In the genomic region with DNA sequence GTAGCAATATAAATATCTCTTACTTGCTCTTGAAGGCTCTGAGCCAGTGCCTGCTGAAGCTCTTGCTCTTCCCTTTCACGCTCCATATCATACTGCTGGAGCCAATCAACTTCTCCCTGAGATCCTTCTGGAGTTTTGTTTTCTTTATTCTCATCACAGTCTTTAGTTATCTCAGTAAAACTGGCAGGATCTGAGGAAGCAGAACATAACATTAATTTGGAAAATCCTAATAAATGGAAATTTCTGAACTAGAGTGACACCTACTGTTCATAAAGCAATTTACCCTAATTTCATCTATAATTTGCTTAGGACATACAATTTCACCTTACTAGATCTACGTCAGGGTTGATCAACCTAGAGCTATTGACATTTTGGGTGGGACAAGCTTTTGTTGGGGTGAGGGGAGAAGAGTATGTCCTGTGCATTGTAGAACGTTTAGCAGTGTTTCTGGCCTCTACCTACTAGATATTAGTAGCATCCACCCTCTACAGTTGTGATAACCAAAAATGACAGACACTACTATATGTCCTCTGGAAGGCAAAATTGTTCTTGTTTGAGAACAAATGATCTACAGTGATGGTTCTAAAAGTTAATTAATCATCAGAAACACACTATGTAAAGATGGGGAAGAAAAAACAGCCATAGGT, we compare ENCODE assay signal across 9 cellular contexts. TPM values are rescaled to one million over a fixed set of nuclear protein-coding genes. Genes with fewer than 3 reads are reported as not detected.
DNase-seq lines count a peak whose midpoint lies in the region; ATAC-seq, FAIRE-seq and TF ChIP-seq lines count a peak whose summit lies in the region.
"Had no signal": no experiment of that assay in that cellular context is flagged by ENCODE, and none has a peak within 500 bp of the region (broad histone marks: within the 10 kb centered on the region; RNA-seq: fewer than 3 reads in every experiment).

No MANE protein-coding gene starts in this region.

- H3K4me1 Mint-ChIP-seq in activated T-cell treated with anti-CD3 and anti-CD28 coated beads, Interleukin-2, amount 50 U/mL, for 72 hours (ENCODE audit: low read depth): no peaks in the 10 kb centered on the region

- H3K4me3 ChIP-seq in GM12865 (ENCODE audit: low read depth, low read length) (no peak overlapping the region), retinal pigment epithelial cell (ENCODE audit: low read length) (no peak overlapping the region)
- H3K4me3 ChIP-seq: skin epidermis had no signal

- TF ChIP-seq CTCF in GM12865 (IDR thresholded peaks at IDR 0.05; ENCODE audit: insufficient read depth, low read depth, low read length, missing control alignments) (no peak), retinal pigment epithelial cell (conservative IDR thresholded peaks at IDR 0.05; ENCODE audit: low read depth, low read length) (peak; percentile 33)

- DNase-seq in GM12865 (ENCODE audit: low read depth) (peak; percentile 9), RCC 7860 (ENCODE audit: low spot score) (peak; percentile 18), fibroblast of the conjunctiva (ENCODE audit: low read depth) (peak; percentile 26), retinal pigment epithelial cell (ENCODE audit: low read depth) (no peak), SIG-M5 (lab: John Stamatoyannopoulos, UW) (no peak), OCI-M2 (lab: John Stamatoyannopoulos, UW; ENCODE audit: unreplicated experiment) (no peak)
- no peak for DNase-seq in activated T-cell treated with anti-CD3 and anti-CD28 coated beads, Interleukin-2, amount 50 U/mL, for 72 hours

- no peak overlapping the region for H3K27ac Mint-ChIP-seq in activated T-cell treated with anti-CD3 and anti-CD28 coated beads, Interleukin-2, amount 50 U/mL, for 72 hours

- ATAC-seq in activated T-cell treated with anti-CD3 and anti-CD28 coated beads, Interleukin-2, amount 50 U/mL, for 72 hours (replicated peaks in 1 of 2): no peak

- H3K9me3 Mint-ChIP-seq in activated T-cell treated with anti-CD3 and anti-CD28 coated beads, Interleukin-2, amount 50 U/mL, for 72 hours: no peaks in the 10 kb centered on the region

- no peaks in the 10 kb centered on the region for H3K27me3 Mint-ChIP-seq in activated T-cell treated with anti-CD3 and anti-CD28 coated beads, Interleukin-2, amount 50 U/mL, for 72 hours (ENCODE audit: low read depth)

- no peak for FAIRE-seq in RCC 7860 (lab: Jason Lieb, UNC)

- peaks cover 4 to 24% of the 10 kb centered on the region in 2 donors for H3K36me3 Mint-ChIP-seq in activated T-cell treated with anti-CD3 and anti-CD28 coated beads, Interleukin-2, amount 50 U/mL, for 72 hours (ENCODE audit: insufficient read depth in 2 of 2)

- no peak overlapping the region for H3K4me3 Mint-ChIP-seq in activated T-cell treated with anti-CD3 and anti-CD28 coated beads, Interleukin-2, amount 50 U/mL, for 72 hours

RNA-seq across cellular contexts. Expression of a gene that starts 47.2 kb away (rescaled TPM):
- not detected for total RNA-seq in activated T-cell treated with anti-CD3 and anti-CD28 coated beads, Interleukin-2, amount 50 U/mL, for 72 hours
- total RNA-seq: T-helper 1 cell treated with Interleukin-12 subunit alpha and Interleukin-12 subunit beta and Interleukin-4 antibody, amounts not matched to agents 30 ng/mL and 1 ng/mL, for 36 hours had no signal

Comparison
In these comparisons a context has a peak if more than half of its experiments do, and no peak if none do; other contexts are left out.
1. DNase-seq: peak in GM12865 (single experiment), RCC 7860 (single experiment) and fibroblast of the conjunctiva (single experiment); none in retinal pigment epithelial cell (single experiment), SIG-M5 (single experiment), activated T-cell treated with anti-CD3 and anti-CD28 coated beads, Interleukin-2, amount 50 U/mL, for 72 hours (0 of 2) and OCI-M2 (single experiment).